11 cellular contexts compared by ENCODE assay signal in the genomic region with DNA sequence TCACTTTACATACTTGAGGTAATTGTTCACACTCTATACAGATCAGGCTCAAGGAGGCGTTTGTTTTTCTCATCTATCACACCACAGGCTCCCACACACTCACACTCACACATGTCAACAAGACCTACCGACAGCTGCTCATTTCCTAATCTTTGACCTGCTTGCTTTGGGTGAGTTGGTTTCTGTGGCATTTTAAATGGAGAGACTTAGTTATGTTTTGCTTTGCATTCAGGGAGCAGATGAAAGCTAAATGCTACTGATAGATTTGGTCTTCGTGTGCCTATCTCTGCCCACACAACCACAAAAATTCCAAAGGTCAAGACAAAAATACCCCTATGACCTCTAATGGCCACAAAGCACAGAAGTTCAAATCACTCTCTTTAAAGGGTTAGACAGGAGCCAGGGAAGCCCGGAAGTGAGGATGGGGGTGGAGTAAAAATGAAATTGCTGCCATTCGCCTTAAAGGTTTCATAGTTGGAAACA.
A peak's percentile ranks its signal among the peaks of the same experiment; 100 is the strongest.
DNase-seq lines count a peak whose midpoint lies in the region; ATAC-seq and TF ChIP-seq lines count a peak whose summit lies in the region.
"Had no signal": no experiment of that assay in that cellular context is flagged by ENCODE, and none has a peak within 500 bp of the region (broad histone marks: within the 10 kb centered on the region; RNA-seq: fewer than 3 reads in every experiment).

No MANE protein-coding gene starts in this region.

- no peak for TF ChIP-seq POLR2A in gastroesophageal sphincter (IDR thresholded peaks at IDR 0.05)

- DNase-seq in astrocyte of the hippocampus (ENCODE audit: low read depth, low spot score) (peak; percentile 42), NCI-H2029 (lab: John Stamatoyannopoulos, UW) (no peak), sciatic nerve (ENCODE audit: low spot score) (no peak)
- DNase-seq in NK-92 treated with Interleukin-12 subunit alpha and Interleukin-12 subunit beta, amount 100 ng/mL, for 24 hours (lab: John Stamatoyannopoulos, UW): no peak
- DNase-seq: activated naive CD8-positive, alpha-beta T cell treated with anti-CD3 and anti-CD28 coated beads, Interleukin-2, amount 10 ng/mL, durations not matched to agents 7 days and 5 days had no signal

- H3K27me3 ChIP-seq in gastroesophageal sphincter: no peaks in the 10 kb centered on the region
- H3K27me3 ChIP-seq: SJSA1 had no signal

- WGBS in gastroesophageal sphincter (ENCODE audit: low coverage in 1 of 2), 2 donors: 59 to 72% methylated on average over 3 to 5 of the region's 5 CpGs

- no peak overlapping the region for H3K27ac ChIP-seq in gastroesophageal sphincter
- H3K27ac ChIP-seq: SJSA1, thoracic aorta had no signal

- H3K4me3 ChIP-seq in gastroesophageal sphincter: no peak overlapping the region
- H3K4me3 ChIP-seq: SJSA1, thoracic aorta had no signal

- H3K9me3 ChIP-seq in gastroesophageal sphincter: no peaks in the 10 kb centered on the region
- H3K9me3 ChIP-seq: SJSA1, thoracic aorta had no signal

- no peaks in the 10 kb centered on the region for H3K4me1 ChIP-seq in gastroesophageal sphincter
- H3K4me1 ChIP-seq: SJSA1 had no signal

- intact Hi-C loops in sciatic nerve (cut with DNase I): no loop called here

- no peaks in the 10 kb centered on the region for H3K36me3 ChIP-seq in gastroesophageal sphincter
- H3K36me3 ChIP-seq: SJSA1, thoracic aorta had no signal

- no peak for TF ChIP-seq CTCF in gastroesophageal sphincter (IDR thresholded peaks at IDR 0.05)

- ATAC-seq in GM18498 (IDR thresholded peaks at IDR 0.05; ENCODE audit: unreplicated experiment) (peak; percentile 85), GM19467 (IDR thresholded peaks at IDR 0.05; ENCODE audit: unreplicated experiment) (peak; percentile 45), HG03280 (IDR thresholded peaks at IDR 0.05; ENCODE audit: unreplicated experiment) (peak; percentile 78), sciatic nerve (no peak), gastroesophageal sphincter (no peak)

- no peak for TF ChIP-seq EP300 in gastroesophageal sphincter (IDR thresholded peaks at IDR 0.05)

Comparison
In these comparisons a context has a peak if more than half of its experiments do, and no peak if none do; other contexts are left out.
1. ATAC-seq: peak in GM18498 (single experiment), GM19467 (single experiment) and HG03280 (single experiment); none in sciatic nerve (single experiment) and gastroesophageal sphincter (single experiment).